ENCODE assay signal across 8 cellular contexts in genomic region chr11:65134952-65135632, GRCh38. TPM values are rescaled to one million over a fixed set of nuclear protein-coding genes. Genes with fewer than 3 reads are reported as not detected.
DNase-seq lines count a peak whose midpoint lies in the region; ATAC-seq and TF ChIP-seq lines count a peak whose summit lies in the region.

No MANE protein-coding gene starts in this region.

- peak overlapping the region; percentile 99 for H3K9ac ChIP-seq in OCI-LY3 (ENCODE audit: low read length)

- peak overlapping the region; percentile 93 for H3K4me3 ChIP-seq in OCI-LY3 (ENCODE audit: low read length)
- H3K4me3 ChIP-seq in mucosa of descending colon = peak overlapping the region; percentile 92

- H3K4me1 ChIP-seq in OCI-LY3 (ENCODE audit: low read length) = peaks cover 33% of the 10 kb centered on the region
- H3K4me1 ChIP-seq in mucosa of descending colon (ENCODE audit: low read depth) = peaks cover 22% of the 10 kb centered on the region

- peak; percentile 71 for ATAC-seq in GM21528 (IDR thresholded peaks at IDR 0.05; ENCODE audit: low FRiP score, unreplicated experiment)
- peak; percentile 82 for ATAC-seq in mucosa of descending colon

- peaks cover 47% of the 10 kb centered on the region for H3K79me2 ChIP-seq in OCI-LY3 (ENCODE audit: low read length)

- no peaks in the 10 kb centered on the region for H3K9me3 ChIP-seq in OCI-LY3 (ENCODE audit: insufficient read depth, low read length)
- H3K9me3 ChIP-seq in mucosa of descending colon = no peaks in the 10 kb centered on the region

- peak overlapping the region; percentile 77 for H2AFZ ChIP-seq in OCI-LY3 (ENCODE audit: low read depth, low read length)

- no peaks in the 10 kb centered on the region for H3K27me3 ChIP-seq in OCI-LY3 (ENCODE audit: low read depth, low read length)

- peak overlapping the region; percentile 95 for H3K4me2 ChIP-seq in OCI-LY3 (ENCODE audit: low read length)

- peak; percentile 96 for DNase-seq in DMS 273 (lab: John Stamatoyannopoulos, UW; ENCODE audit: unreplicated experiment)
- DNase-seq in HuH-7.5 (ENCODE audit: low spot score) = peak; percentile 96
- peak; percentile 65 for DNase-seq in activated T-cell treated with anti-CD3 and anti-CD28 coated beads for 48 hours (ENCODE audit: low read depth)
- peak; percentile 91 for DNase-seq in epithelial cell of prostate (ENCODE audit: low read depth, low spot score)
- DNase-seq in mucosa of descending colon = peak; percentile 93 to 96 (median 94)
- DNase-seq in stimulated activated CD8-positive, alpha-beta memory T cell treated with anti-CD3 and anti-CD28 coated beads, Interleukin-7, amount 100 ng/mL, for 1 hour (ENCODE audit: low read depth in 2 of 2) = peak; percentile 60 to 65

- no peaks in the 10 kb centered on the region for H4K20me1 ChIP-seq in OCI-LY3 (ENCODE audit: insufficient read depth, low read length)

- H3K36me3 ChIP-seq in OCI-LY3 (replicated peaks; ENCODE audit: low read depth, low read length) (peaks cover 26% of the 10 kb centered on the region), mucosa of descending colon (ENCODE audit: low read depth) (peaks cover 14% of the 10 kb centered on the region)

- intact Hi-C loops in mucosa of descending colon (cut with DNase I, micrococcal nuclease) = no loop called here

- no peak for TF ChIP-seq CTCF in OCI-LY3 (IDR thresholded peaks at IDR 0.05; ENCODE audit: low read depth, low read length)
- TF ChIP-seq CTCF in mucosa of descending colon (IDR thresholded peaks at IDR 0.05) = no peak

- peak overlapping the region; percentile 99 for H3K27ac ChIP-seq in OCI-LY3 (ENCODE audit: low read length)
- peak overlapping the region; percentile 97 for H3K27ac ChIP-seq in epithelial cell of prostate

RNA-seq across cellular contexts. Expression of gene SYVN1, which starts 0.8 kb away (rescaled TPM):
- 10 to 100 TPM; 59.7 to 62.2 (median 60.3) TPM for total RNA-seq in mucosa of descending colon

RNA-seq across cellular contexts. Expression of gene MRPL49, which starts 13.0 kb away (rescaled TPM):
- total RNA-seq in mucosa of descending colon = 10 to 100 TPM; 42.6 to 48.5 (median 45.4) TPM

RNA-seq across cellular contexts. Expression of gene FAU, which starts 13.2 kb away (rescaled TPM):
- 100 to 1,000 TPM; 680 to 873 (median 705) TPM for total RNA-seq in mucosa of descending colon

RNA-seq across cellular contexts. Expression of gene ZNHIT2, which starts 17.6 kb away (rescaled TPM):
- 1 to 10 TPM; 5.1 to 8.3 (median 6.0) TPM for total RNA-seq in mucosa of descending colon

RNA-seq across cellular contexts. Expression of gene TM7SF2, which starts 23.4 kb away (rescaled TPM):
- 10 to 100 TPM; 13.1 to 25.7 (median 23.6) TPM for total RNA-seq in mucosa of descending colon

Comparison
In these comparisons a context has a peak if more than half of its experiments do, and no peak if none do; other contexts are left out.
1. Peak in every context shown above with its lines: DNase-seq, ATAC-seq, H3K4me3 ChIP-seq and H3K27ac ChIP-seq.